ENCODE assay signal across 8 cellular contexts in the genomic region with DNA sequence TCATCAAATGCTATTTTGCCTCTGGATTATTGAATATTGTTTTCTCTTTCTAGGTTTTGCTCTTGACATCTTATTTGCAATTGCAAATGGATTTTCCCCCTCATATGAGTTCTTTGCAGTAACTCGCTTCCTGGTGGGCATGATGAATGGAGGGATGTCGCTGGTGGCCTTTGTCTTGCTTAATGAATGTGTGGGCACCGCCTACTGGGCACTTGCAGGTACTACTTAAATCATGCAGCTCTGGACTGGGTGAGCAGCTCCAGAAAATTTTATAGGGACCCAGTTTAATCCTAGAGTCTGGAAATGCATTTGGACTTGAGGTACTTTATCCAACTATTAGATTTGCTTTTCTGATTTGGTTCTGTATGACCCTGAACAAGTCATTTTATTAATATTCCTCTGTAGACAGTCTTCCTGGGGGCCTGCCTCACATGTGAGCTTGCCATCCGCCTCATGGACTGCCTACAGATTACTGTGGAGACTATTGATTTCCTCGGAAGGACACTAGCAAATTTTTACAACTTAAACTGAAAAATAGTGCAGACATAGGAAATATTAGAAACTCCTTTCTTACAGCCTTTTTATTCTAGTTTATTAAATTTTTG. TPM values are rescaled to one million over a fixed set of nuclear protein-coding genes. Genes with fewer than 3 reads are reported as not detected.
DNase-seq lines count a peak whose midpoint lies in the region; ATAC-seq and TF ChIP-seq lines count a peak whose summit lies in the region.

No MANE protein-coding gene starts in this region.

- H4K20me1 ChIP-seq in GM23338 (replicated peaks; ENCODE audit: insufficient read depth), result no peaks in the 10 kb centered on the region
- no peaks in the 10 kb centered on the region for H4K20me1 ChIP-seq in SK-N-SH (ENCODE audit: insufficient read depth)

- no peak overlapping the region for H3K4me3 ChIP-seq in GM12865 (ENCODE audit: low read depth, low read length)
- no peak overlapping the region for H3K4me3 ChIP-seq in GM23338
- H3K4me3 ChIP-seq in SK-N-SH (ENCODE audit: low read depth in 2 of 2, low read length in 1 of 2), result peak overlapping the region in 1 of 2 experiments; percentile 46; a peak in 1 of 4 replicates
- no peak overlapping the region for H3K4me3 ChIP-seq in astrocyte of the cerebellum (ENCODE audit: low read depth, low read length)

- no peak overlapping the region for H3K4me2 ChIP-seq in GM23338
- H3K4me2 ChIP-seq in SK-N-SH, result no peak overlapping the region

- H2AFZ ChIP-seq in GM23338 (no peak overlapping the region), SK-N-SH (ENCODE audit: low read depth) (no peak overlapping the region)

- in situ Hi-C loops in astrocyte of the cerebellum (cut with HindIII; ENCODE audit: low sequenced_read_pairs), result no loop called here

- TF ChIP-seq EP300 in SK-N-SH (IDR thresholded peaks at IDR 0.05; ENCODE audit: borderline replicate concordance in 1 of 2, low read depth in 1 of 2, low read length in 1 of 2), result no peak

- CTCF ChIA-PET in SK-N-SH (lab: Yijun Ruan, JAX), result interaction anchor here (0.6 to 3.7 kb wide), 31 partner anchors 9 to 465 kb away, joined by 3 to 29 read pairs (median 4); no protein-coding TSS in a partner anchor

- H3K4me3 Mint-ChIP-seq in GM23338, result no peak overlapping the region

- TF ChIP-seq CTCF in GM12865 (IDR thresholded peaks at IDR 0.05; ENCODE audit: insufficient read depth, low read depth, low read length, missing control alignments) (peak; percentile 77), GM23338 (conservative IDR thresholded peaks at IDR 0.05; ENCODE audit: low read depth in 2 of 2) (peak; percentile 77 to 87), SK-N-SH (IDR thresholded peaks at IDR 0.05) (peak; percentile 69), astrocyte of the cerebellum (IDR thresholded peaks at IDR 0.05; ENCODE audit: low read depth, low read length, missing control alignments) (peak; percentile 71)

- H3K27me3 ChIP-seq in GM23338 (ENCODE audit: insufficient read depth) (no peaks in the 10 kb centered on the region), SK-N-SH (ENCODE audit: insufficient read depth) (no peaks in the 10 kb centered on the region)

- no peak overlapping the region for H3K27ac ChIP-seq in GM23338 (ENCODE audit: low read depth)
- no peak overlapping the region for H3K27ac ChIP-seq in SK-N-SH (ENCODE audit: low read depth in 2 of 2, low read length in 1 of 2)

- H3F3A ChIP-seq in GM23338 (replicated peaks; ENCODE audit: low read depth) (no peaks in the 10 kb centered on the region), SK-N-SH (replicated peaks; ENCODE audit: insufficient read depth) (no peaks in the 10 kb centered on the region)

- H3K4me1 ChIP-seq in GM23338 (ENCODE audit: insufficient read depth) (no peaks in the 10 kb centered on the region), SK-N-SH (ENCODE audit: control insufficient read depth in 1 of 2, insufficient read depth in 2 of 2, low read depth in 1 of 2, low read length in 1 of 2) (no peaks in the 10 kb centered on the region)

- peaks cover 5% of the 10 kb centered on the region; the same call in 2 of the 3 replicates for H3K4me1 Mint-ChIP-seq in GM23338

- H3K27ac Mint-ChIP-seq in GM23338, result no peak overlapping the region

- no peaks in the 10 kb centered on the region for H3K9me3 ChIP-seq in SK-N-SH

- ATAC-seq in GM23338, result peak; percentile 96

- no peaks in the 10 kb centered on the region for H3K27me3 Mint-ChIP-seq in GM23338 (ENCODE audit: insufficient read depth, low read depth, poor library complexity)

- peaks cover 14% of the 10 kb centered on the region for H3K36me3 Mint-ChIP-seq in GM23338 (ENCODE audit: low read depth)

- peak; percentile 85 for DNase-seq in GM12865 (ENCODE audit: low read depth)
- DNase-seq in GM23338 (ENCODE audit: low spot score), result peak; percentile 95
- peak; percentile 49 for DNase-seq in LoVo (ENCODE audit: low spot score)
- peak; percentile 63 for DNase-seq in SK-N-SH
- peak; percentile 38 for DNase-seq in astrocyte of the cerebellum (ENCODE audit: low read depth)
- DNase-seq in iPS DF 4.7 (ENCODE audit: extremely low read depth, low spot score), result peak; percentile 74
- peak; percentile 9 to 21 for DNase-seq in stimulated activated CD4-positive, alpha-beta T cell treated with anti-CD3 and anti-CD28 coated beads, Interleukin-15, amount 100 ng/mL, for 48 hours (ENCODE audit: low read depth in 2 of 2)
- no peak for DNase-seq in cerebellar nuclear complex (lab: John Stamatoyannopoulos, UW)

- H3K9me2 ChIP-seq in GM23338 (ENCODE audit: insufficient read depth) (no peaks in the 10 kb centered on the region), SK-N-SH (no peaks in the 10 kb centered on the region)

- POLR2A ChIA-PET in SK-N-SH (lab: Yijun Ruan, JAX), result no interaction called here

- H3K9me3 Mint-ChIP-seq in GM23338, result no peaks in the 10 kb centered on the region

- no peak overlapping the region for H3K9ac ChIP-seq in SK-N-SH

- no peaks in the 10 kb centered on the region for H3K79me2 ChIP-seq in GM23338 (replicated peaks; ENCODE audit: insufficient read depth)
- H3K79me2 ChIP-seq in SK-N-SH (ENCODE audit: insufficient read depth), result no peaks in the 10 kb centered on the region

- 56% methylated on average over 5 of the region's 5 CpGs for WGBS in SK-N-SH (ENCODE audit: low lambda C conversion rate)

- H3K36me3 ChIP-seq in GM23338 (ENCODE audit: insufficient read depth) (no peaks in the 10 kb centered on the region), SK-N-SH (replicated peaks in 1 of 2; ENCODE audit: control insufficient read depth in 1 of 2, insufficient read depth in 2 of 2, low read length in 1 of 2) (no peaks in the 10 kb centered on the region)

- peak; percentile 73 for TF ChIP-seq RAD21 in SK-N-SH (IDR thresholded peaks at IDR 0.05; ENCODE audit: low read length)

TF ChIP-seq in GM23338, 12 proteins besides CTCF, POLR2A, EP300 and RAD21 (continues in another document):
- TF ChIP-seq JUNB (IDR thresholded peaks at IDR 0.05; ENCODE audit: unreplicated experiment), result no peak
- TF ChIP-seq EZH2 (IDR thresholded peaks at IDR 0.05; ENCODE audit: low read depth, unreplicated experiment), result no peak
- TF ChIP-seq STAT1 (IDR thresholded peaks at IDR 0.05; ENCODE audit: unreplicated experiment), result no peak
- TF ChIP-seq, protein P1, sequence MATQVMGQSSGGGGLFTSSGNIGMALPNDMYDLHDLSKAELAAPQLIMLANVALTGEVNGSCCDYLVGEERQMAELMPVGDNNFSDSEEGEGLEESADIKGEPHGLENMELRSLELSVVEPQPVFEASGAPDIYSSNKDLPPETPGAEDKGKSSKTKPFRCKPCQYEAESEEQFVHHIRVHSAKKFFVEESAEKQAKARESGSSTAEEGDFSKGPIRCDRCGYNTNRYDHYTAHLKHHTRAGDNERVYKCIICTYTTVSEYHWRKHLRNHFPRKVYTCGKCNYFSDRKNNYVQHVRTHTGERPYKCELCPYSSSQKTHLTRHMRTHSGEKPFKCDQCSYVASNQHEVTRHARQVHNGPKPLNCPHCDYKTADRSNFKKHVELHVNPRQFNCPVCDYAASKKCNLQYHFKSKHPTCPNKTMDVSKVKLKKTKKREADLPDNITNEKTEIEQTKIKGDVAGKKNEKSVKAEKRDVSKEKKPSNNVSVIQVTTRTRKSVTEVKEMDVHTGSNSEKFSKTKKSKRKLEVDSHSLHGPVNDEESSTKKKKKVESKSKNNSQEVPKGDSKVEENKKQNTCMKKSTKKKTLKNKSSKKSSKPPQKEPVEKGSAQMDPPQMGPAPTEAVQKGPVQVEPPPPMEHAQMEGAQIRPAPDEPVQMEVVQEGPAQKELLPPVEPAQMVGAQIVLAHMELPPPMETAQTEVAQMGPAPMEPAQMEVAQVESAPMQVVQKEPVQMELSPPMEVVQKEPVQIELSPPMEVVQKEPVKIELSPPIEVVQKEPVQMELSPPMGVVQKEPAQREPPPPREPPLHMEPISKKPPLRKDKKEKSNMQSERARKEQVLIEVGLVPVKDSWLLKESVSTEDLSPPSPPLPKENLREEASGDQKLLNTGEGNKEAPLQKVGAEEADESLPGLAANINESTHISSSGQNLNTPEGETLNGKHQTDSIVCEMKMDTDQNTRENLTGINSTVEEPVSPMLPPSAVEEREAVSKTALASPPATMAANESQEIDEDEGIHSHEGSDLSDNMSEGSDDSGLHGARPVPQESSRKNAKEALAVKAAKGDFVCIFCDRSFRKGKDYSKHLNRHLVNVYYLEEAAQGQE (IDR thresholded peaks at IDR 0.05; ENCODE audit: unreplicated experiment), result no peak

TF ChIP-seq in SK-N-SH, 30 proteins besides CTCF, POLR2A, EP300 and RAD21:
- peak; percentile 46 for TF ChIP-seq SMC3 (IDR thresholded peaks at IDR 0.05; ENCODE audit: low read depth, low read length)
- no peak for TF ChIP-seq RCOR1 (IDR thresholded peaks at IDR 0.05; ENCODE audit: low read length)
- TF ChIP-seq NFIC (IDR thresholded peaks at IDR 0.05; ENCODE audit: borderline replicate concordance), result no peak
- TF ChIP-seq SIN3A (IDR thresholded peaks at IDR 0.05; ENCODE audit: borderline replicate concordance, low read depth, low read length), result no peak

RNA-seq across cellular contexts. Expression of gene SLC22A15, which starts 44.5 kb away (rescaled TPM):
- 3.8 and 4.0 TPM in 2 replicates for total RNA-seq in GM23338 (2014; rRNA removed; shearing (Covaris generic))
- polyA plus RNA-seq in GM23338 (2016; fragmentation: Nextera tagmentation; extraction: Ambion mirVana) (2.2 and 2.7 TPM in 2 replicates), SK-N-SH (2012; rRNA removed) (0.13 and 0.41 TPM in 2 replicates)
- polyA plus RNA-seq in SK-N-SH (2012; cell fraction: cytosol; rRNA removed), result 0.13 and 0.20 TPM in 2 replicates
- polyA plus RNA-seq in SK-N-SH (2012; cell fraction: nucleus; rRNA removed), result 0.65 and 0.88 TPM in 2 replicates

Comparison
In these comparisons a context has a peak if more than half of its experiments do, and no peak if none do; other contexts are left out.
1. DNase-seq: peak in GM12865 (single experiment), GM23338 (single experiment), LoVo (single experiment), SK-N-SH (single experiment), astrocyte of the cerebellum (single experiment), iPS DF 4.7 (single experiment) and stimulated activated CD4-positive, alpha-beta T cell treated with anti-CD3 and anti-CD28 coated beads, Interleukin-15, amount 100 ng/mL, for 48 hours (2 of 2); none in cerebellar nuclear complex (0 of 2).
2. Peak in every context shown above with its lines, with median percentiles within 50 percentile points of each other: CTCF ChIP-seq.